Comparison of ENCODE assay signal across 20 cellular contexts in genomic region chr19:43003634-43004033, GRCh38. TPM values are rescaled to one million over a fixed set of nuclear protein-coding genes. Genes with fewer than 3 reads are reported as not detected.
"Had no signal": no experiment of that assay in that cellular context is flagged by ENCODE, and none has a peak within 500 bp of the region (broad histone marks: within the 10 kb centered on the region; RNA-seq: fewer than 3 reads in every experiment).

No MANE protein-coding gene starts in this region.

RNA-seq across cellular contexts. Expression of gene PSG11, which starts 22.6 kb away (rescaled TPM):
- total RNA-seq: activated B cell treated with CpG ODN at 0.5 μM for 24 hours; activated CD8-positive, alpha-beta T cell treated with anti-CD3 and anti-CD28 coated beads for 36 hours; activated naive CD4-positive, alpha-beta T cell treated with anti-CD3 and anti-CD28 coated beads for 36 hours; activated naive CD8-positive, alpha-beta T cell treated with anti-CD3 and anti-CD28 coated beads for 36 hours; activated T-cell treated with anti-CD3 and anti-CD28 coated beads, Interleukin-2, amount 50 U/mL, for 4 hours; activated T-helper 1 cell treated with anti-CD3 and anti-CD28 coated beads, Interleukin-12 subunit alpha, Interleukin-12 subunit beta, Interleukin-2, Interleukin-4 antibody, amounts not matched to agents 30 ng/mL and 10 ng/mL and 1 ng/mL, durations not matched to agents 14 hours and 24 hours and 36 hours; activated T-helper 2 cell treated with anti-CD3 and anti-CD28 coated beads, Interferon-gamma antibody, Interleukin-2, Interleukin-4, amounts not matched to agents 10 μg/mL and 5 μg/mL and 100 μg/mL, durations not matched to agents 14 hours and 24 hours and 36 hours; adrenal gland; aorta; body of pancreas; cardiac muscle cell; colonic mucosa; endothelial cell of umbilical vein; esophagus muscularis mucosa; fibroblast of lung; gastroesophageal sphincter; glomerular endothelial cell; heart right ventricle; T-cell; T-helper 2 cell treated with Interferon-gamma antibody and Interleukin-4, amounts not matched to agents 100 ng/mL and 5 ng/mL, for 36 hours had no signal
